ENCODE assay signal across 1 cellular context in the genomic region with DNA sequence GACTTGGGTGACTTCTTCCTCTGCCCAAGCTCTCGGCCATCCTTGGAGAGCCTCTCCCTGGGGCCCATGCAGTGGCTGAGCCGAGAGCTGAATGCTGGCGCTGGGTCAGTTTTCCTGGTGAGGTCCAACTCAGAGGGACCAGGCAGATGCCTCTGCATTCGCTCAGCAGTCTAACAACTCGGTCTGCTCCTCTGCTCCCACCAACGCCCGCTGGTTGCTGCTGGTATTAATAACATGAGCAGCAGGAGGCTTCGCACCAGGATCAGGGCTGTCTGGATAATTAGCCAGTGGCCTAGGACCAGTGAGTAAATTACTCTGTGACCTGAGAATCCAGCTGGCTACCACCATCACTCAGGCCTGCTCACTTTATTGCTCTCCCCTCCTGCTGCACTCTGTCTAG.
TF ChIP-seq lines count a peak whose summit lies in the region.

No MANE protein-coding gene starts in this region.

TF ChIP-seq in HCT116, 20 proteins besides CTCF, POLR2A, EP300 and RAD21 (continued from another document):
- TF ChIP-seq SP1 (IDR thresholded peaks at IDR 0.05; ENCODE audit: low read depth) = no peak
